1 cellular context compared by ENCODE assay signal in genomic region chr6:2989332-2990178, GRCh38.
TF ChIP-seq lines count a peak whose summit lies in the region.

No MANE protein-coding gene starts in this region.

TF ChIP-seq in HEK293, 187 proteins besides CTCF, POLR2A, EP300 and RAD21 (continued from another document):
- TF ChIP-seq ZNF768 (tag by site-specific recombination; IDR thresholded peaks at IDR 0.05) (no peak), ZNF548 (tag by site-specific recombination; IDR thresholded peaks at IDR 0.05) (no peak), ZNF292 (tag by site-specific recombination; IDR thresholded peaks at IDR 0.05; ENCODE audit: borderline replicate concordance, low read depth) (no peak)
